ENCODE assay signal across 15 cellular contexts in the genomic region with DNA sequence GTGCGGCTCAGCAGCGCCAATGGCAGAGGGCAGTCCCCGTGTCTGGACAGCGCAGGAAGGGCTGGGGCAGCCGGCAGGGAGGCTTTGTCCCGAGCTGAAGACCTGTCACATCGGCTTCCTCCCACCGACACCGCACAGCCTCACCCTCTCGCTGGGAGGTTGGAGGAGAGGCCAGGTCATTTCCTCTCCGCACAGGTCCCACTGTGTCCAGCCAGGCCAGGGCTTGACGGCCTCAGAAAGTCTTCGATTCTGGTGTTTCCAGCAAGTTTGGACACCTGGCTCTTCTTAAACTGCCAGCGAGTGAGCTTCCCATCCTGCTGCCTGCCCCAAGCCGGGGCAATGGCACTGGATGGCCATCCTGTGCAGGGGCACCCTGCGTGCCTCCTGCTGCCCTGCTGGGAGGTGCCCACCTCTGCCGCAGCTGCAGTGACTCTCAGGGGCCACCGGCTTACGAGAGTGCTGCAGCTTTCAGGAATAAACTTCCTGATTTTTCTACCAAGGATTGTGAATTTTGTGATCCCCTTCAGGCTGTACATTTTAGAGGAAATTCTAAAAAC.
"Had no signal": no experiment of that assay in that cellular context is flagged by ENCODE, and none has a peak within 500 bp of the region (broad histone marks: within the 10 kb centered on the region; RNA-seq: fewer than 3 reads in every experiment).

No MANE protein-coding gene starts in this region.

- H3K27me3 Mint-ChIP-seq: activated CD4-positive, alpha-beta memory T cell treated with anti-CD3 and anti-CD28 coated beads, Interleukin-2, amount 10 ng/mL, durations not matched to agents 7 days and 5 days had no signal

- H3K4me3 ChIP-seq: body of pancreas, gastroesophageal sphincter, upper lobe of right lung had no signal

- H3K27ac Mint-ChIP-seq: activated CD4-positive, alpha-beta memory T cell treated with anti-CD3 and anti-CD28 coated beads, Interleukin-2, amount 10 ng/mL, durations not matched to agents 7 days and 5 days; activated T-helper 17 cell treated with anti-CD3 and anti-CD28 coated beads, Interleukin-2, amount 50 U/mL, for 72 hours had no signal

- H3K27ac ChIP-seq: body of pancreas, epithelial cell of prostate, gastroesophageal sphincter, upper lobe of right lung had no signal

- ATAC-seq: activated CD4-positive, CD25-positive, alpha-beta regulatory T cell treated with anti-CD3 and anti-CD28 coated beads, Interleukin-2, amount 50 U/mL, for 24 hours; activated T-helper 17 cell treated with anti-CD3 and anti-CD28 coated beads, Interleukin-2, amount 50 U/mL, for 72 hours; body of pancreas; gastroesophageal sphincter had no signal

- FAIRE-seq: small intestine had no signal

- H3K27me3 ChIP-seq: body of pancreas, upper lobe of right lung had no signal

- H3K9me3 Mint-ChIP-seq: activated CD4-positive, alpha-beta memory T cell treated with anti-CD3 and anti-CD28 coated beads, Interleukin-2, amount 10 ng/mL, durations not matched to agents 7 days and 5 days; activated T-helper 17 cell treated with anti-CD3 and anti-CD28 coated beads, Interleukin-2, amount 50 U/mL, for 72 hours; neural crest cell; T-helper 2 cell treated with Interferon-gamma antibody and Interleukin-4, amounts not matched to agents 5 μg/mL and 100 μg/mL, for 36 hours had no signal

- H3K4me1 Mint-ChIP-seq: neural crest cell had no signal

- DNase-seq: activated naive CD4-positive, alpha-beta T cell treated with anti-CD3 and anti-CD28 coated beads, Interleukin-2, amount 50 U/mL, for 16 hours; amniotic stem cell; body of pancreas; central memory CD4-positive, alpha-beta T cell; cortex of kidney; effector memory CD4-positive, alpha-beta T cell; small intestine; upper lobe of right lung had no signal

- H3K4me1 ChIP-seq: body of pancreas, gastroesophageal sphincter, upper lobe of right lung had no signal

- H3K36me3 ChIP-seq: gastroesophageal sphincter, upper lobe of right lung had no signal

- H3K4me3 Mint-ChIP-seq: activated CD4-positive, alpha-beta memory T cell treated with anti-CD3 and anti-CD28 coated beads, Interleukin-2, amount 10 ng/mL, durations not matched to agents 7 days and 5 days; activated T-helper 17 cell treated with anti-CD3 and anti-CD28 coated beads, Interleukin-2, amount 50 U/mL, for 72 hours; neural crest cell; T-helper 2 cell treated with Interferon-gamma antibody and Interleukin-4, amounts not matched to agents 5 μg/mL and 100 μg/mL, for 36 hours had no signal

- H3K9me3 ChIP-seq: body of pancreas, gastroesophageal sphincter, upper lobe of right lung had no signal
